Comparison of ENCODE assay signal across 12 cellular contexts in the genomic region with DNA sequence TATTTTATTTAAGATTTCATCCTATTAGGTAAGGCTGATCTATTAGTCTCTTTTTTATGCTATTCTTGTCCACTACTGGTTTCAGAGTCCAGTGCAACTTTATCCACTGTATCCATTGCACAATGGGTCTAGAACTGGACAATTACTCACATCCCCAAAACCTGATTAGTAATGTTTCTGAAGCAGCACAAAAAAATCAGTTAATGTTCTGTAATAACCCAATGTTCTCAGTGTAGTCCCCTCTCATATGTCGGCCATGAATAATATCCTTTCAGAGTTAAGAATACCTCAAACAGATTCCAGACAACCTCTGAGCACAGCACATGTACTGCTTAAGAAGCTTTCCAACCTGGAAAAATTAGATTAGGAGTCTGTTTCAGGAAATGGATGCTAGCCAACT. TPM values are rescaled to one million over a fixed set of nuclear protein-coding genes. Genes with fewer than 3 reads are reported as not detected.
DNase-seq lines count a peak whose midpoint lies in the region; ATAC-seq, FAIRE-seq and TF ChIP-seq lines count a peak whose summit lies in the region.
"Had no signal": no experiment of that assay in that cellular context is flagged by ENCODE, and none has a peak within 500 bp of the region (broad histone marks: within the 10 kb centered on the region; RNA-seq: fewer than 3 reads in every experiment).

No MANE protein-coding gene starts in this region.

- dilution Hi-C loops in endothelial cell of umbilical vein (cut with MboI; ENCODE audit: extremely low pct_ligation_motif_present, low sequenced_read_pairs): no loop called here

- peak overlapping the region; percentile 50 for H3K4me2 ChIP-seq in endothelial cell of umbilical vein (ENCODE audit: insufficient read depth, low read length)

- FAIRE-seq in endothelial cell of umbilical vein (lab: Jason Lieb, UNC): peak; percentile 94
- FAIRE-seq: frontal cortex had no signal

- BruUV-seq in endothelial cell of umbilical vein (replicated peaks; lab: Mats Ljungman, UMichigan): no TSS peak

- H2AFZ ChIP-seq in endothelial cell of umbilical vein (ENCODE audit: low read depth, low read length): no peak overlapping the region

- H3K4me3 ChIP-seq in endothelial cell of umbilical vein (replicated peaks in 1 of 3; ENCODE audit: insufficient read depth in 1 of 3, low read depth in 1 of 3, low read length in 3 of 3): no peak overlapping the region
- H3K4me3 ChIP-seq in thoracic aorta: no peak overlapping the region
- H3K4me3 ChIP-seq: MG63 had no signal

- no peaks in the 10 kb centered on the region for H3K9me3 ChIP-seq in endothelial cell of umbilical vein (replicated peaks; ENCODE audit: control insufficient read depth, insufficient read depth, low read length)
- H3K9me3 ChIP-seq in thoracic aorta: no peaks in the 10 kb centered on the region
- H3K9me3 ChIP-seq: MG63 had no signal

- peaks cover 36% of the 10 kb centered on the region for H3K4me1 ChIP-seq in endothelial cell of umbilical vein (ENCODE audit: control insufficient read depth, extremely low read depth, insufficient read depth, low read length)
- peaks cover 23 to 41% of the 10 kb centered on the region in 2 donors for H3K4me1 ChIP-seq in thoracic aorta (ENCODE audit: control insufficient read depth in 1 of 2, low read depth in 2 of 2)

- peaks cover 74% of the 10 kb centered on the region for H3K4me1 Mint-ChIP-seq in activated CD8-positive, alpha-beta T cell treated with anti-CD3 and anti-CD28 coated beads for 36 hours (ENCODE audit: low read depth)
- H3K4me1 Mint-ChIP-seq in activated CD8-positive, alpha-beta T cell treated with anti-CD3 and anti-CD28 coated beads, Interleukin-2, amount 10 ng/mL, durations not matched to agents 7 days and 5 days (ENCODE audit: low read depth): peaks cover 55% of the 10 kb centered on the region

- no peak overlapping the region for H3K9ac ChIP-seq in endothelial cell of umbilical vein (replicated peaks; ENCODE audit: extremely low read depth, insufficient read depth, low read length)

- H3K9me1 ChIP-seq in endothelial cell of umbilical vein (replicated peaks; ENCODE audit: control insufficient read depth, extremely low read depth, insufficient read depth, low read length): no peaks in the 10 kb centered on the region

- H4K20me1 ChIP-seq in endothelial cell of umbilical vein (replicated peaks; ENCODE audit: control insufficient read depth, extremely low read depth, insufficient read depth, low read length): no peaks in the 10 kb centered on the region

- intact Hi-C loops in activated CD8-positive, alpha-beta T cell treated with anti-CD3 and anti-CD28 coated beads for 36 hours (cut with micrococcal nuclease): no loop called here
- intact Hi-C loops in endothelial cell of umbilical vein (cut with micrococcal nuclease): loop anchor here (1.0 to 5.0 kb wide), 2 partner anchors 10 to 49 kb away; no protein-coding TSS in a partner anchor

- H3K4me3 Mint-ChIP-seq in activated CD8-positive, alpha-beta T cell treated with anti-CD3 and anti-CD28 coated beads for 36 hours: no peak overlapping the region
- no peak overlapping the region for H3K4me3 Mint-ChIP-seq in activated CD8-positive, alpha-beta T cell treated with anti-CD3 and anti-CD28 coated beads, Interleukin-2, amount 10 ng/mL, durations not matched to agents 7 days and 5 days

- H3K27ac ChIP-seq in endothelial cell of umbilical vein (ENCODE audit: insufficient read depth, low read depth, low read length) (peak overlapping the region; percentile 50), thoracic aorta (peak overlapping the region; percentile 72 to 86)

- TF ChIP-seq CTCF in activated CD8-positive, alpha-beta T cell treated with anti-CD3 and anti-CD28 coated beads for 36 hours (IDR thresholded peaks at IDR 0.05): no peak
- no peak for TF ChIP-seq CTCF in endothelial cell of umbilical vein (IDR thresholded peaks at IDR 0.05; ENCODE audit: extremely low read depth in 1 of 2, insufficient read depth in 1 of 2, low read depth in 1 of 2, low read length in 2 of 2)
- no peak for TF ChIP-seq CTCF in thoracic aorta (IDR thresholded peaks at IDR 0.05)

- CTCF ChIA-PET in activated CD8-positive, alpha-beta T cell treated with anti-CD3 and anti-CD28 coated beads for 36 hours (lab: Charles Lee): interaction anchor here (0.8 to 1.8 kb wide), 5 partner anchors 9 to 52 kb away, joined by 3 to 8 read pairs (median 3); no protein-coding TSS in a partner anchor
- CTCF ChIA-PET in activated CD8-positive, alpha-beta T cell treated with anti-CD3 and anti-CD28 coated beads, Interleukin-2, amount 10 ng/mL, durations not matched to agents 7 days and 5 days (lab: Charles Lee): interaction anchor here (0.7 to 1.5 kb wide), 6 partner anchors 9 to 70 kb away, joined by 3 to 6 read pairs (median 4); no protein-coding TSS in a partner anchor
- CTCF ChIA-PET in endothelial cell of umbilical vein (lab: Charles Lee): interaction anchor here (1.0 to 2.6 kb wide), 8 partner anchors 10 to 133 kb away, joined by 3 to 16 read pairs (median 4); a partner anchor contains a TSS

- no peaks in the 10 kb centered on the region for H3K27me3 Mint-ChIP-seq in activated CD8-positive, alpha-beta T cell treated with anti-CD3 and anti-CD28 coated beads for 36 hours
- H3K27me3 Mint-ChIP-seq in activated CD8-positive, alpha-beta T cell treated with anti-CD3 and anti-CD28 coated beads, Interleukin-2, amount 10 ng/mL, durations not matched to agents 7 days and 5 days (ENCODE audit: low read depth): no peaks in the 10 kb centered on the region

- no peaks in the 10 kb centered on the region for H3K27me3 ChIP-seq in endothelial cell of umbilical vein (ENCODE audit: control insufficient read depth in 2 of 2, insufficient read depth in 2 of 2, low read length in 2 of 2)
- H3K27me3 ChIP-seq in thoracic aorta (replicated peaks; ENCODE audit: insufficient read depth): no peaks in the 10 kb centered on the region
- H3K27me3 ChIP-seq: MG63 had no signal

- POLR2A ChIA-PET in activated CD8-positive, alpha-beta T cell treated with anti-CD3 and anti-CD28 coated beads for 36 hours (lab: Charles Lee): interaction anchor here (0.7 to 1.5 kb wide), 3 partner anchors 10 to 682 kb away, joined by 3 to 5 read pairs (median 3); no protein-coding TSS in a partner anchor
- POLR2A ChIA-PET in activated CD8-positive, alpha-beta T cell treated with anti-CD3 and anti-CD28 coated beads, Interleukin-2, amount 10 ng/mL, durations not matched to agents 7 days and 5 days (lab: Charles Lee): no interaction called here
- POLR2A ChIA-PET in endothelial cell of umbilical vein (lab: Charles Lee): no interaction called here

- H3K9me3 Mint-ChIP-seq in activated CD8-positive, alpha-beta T cell treated with anti-CD3 and anti-CD28 coated beads for 36 hours: peaks cover 2% of the 10 kb centered on the region
- no peaks in the 10 kb centered on the region for H3K9me3 Mint-ChIP-seq in activated CD8-positive, alpha-beta T cell treated with anti-CD3 and anti-CD28 coated beads, Interleukin-2, amount 10 ng/mL, durations not matched to agents 7 days and 5 days (ENCODE audit: insufficient read depth)

- TF ChIP-seq POLR2A in endothelial cell of umbilical vein (IDR thresholded peaks at IDR 0.05; ENCODE audit: low read depth, low read length): no peak

- peaks cover 70% of the 10 kb centered on the region for H3K79me2 ChIP-seq in endothelial cell of umbilical vein (ENCODE audit: control insufficient read depth, insufficient read depth, low read length)

- H3K27ac Mint-ChIP-seq in activated CD8-positive, alpha-beta T cell treated with anti-CD3 and anti-CD28 coated beads for 36 hours: peak overlapping the region; percentile 47
- no peak overlapping the region for H3K27ac Mint-ChIP-seq in activated CD8-positive, alpha-beta T cell treated with anti-CD3 and anti-CD28 coated beads, Interleukin-2, amount 10 ng/mL, durations not matched to agents 7 days and 5 days

- peaks cover 12% of the 10 kb centered on the region for H3K36me3 Mint-ChIP-seq in activated CD8-positive, alpha-beta T cell treated with anti-CD3 and anti-CD28 coated beads for 36 hours (ENCODE audit: low read depth)
- H3K36me3 Mint-ChIP-seq in activated CD8-positive, alpha-beta T cell treated with anti-CD3 and anti-CD28 coated beads, Interleukin-2, amount 10 ng/mL, durations not matched to agents 7 days and 5 days (ENCODE audit: low read depth): peaks cover 31% of the 10 kb centered on the region

- DNase-seq in activated CD8-positive, alpha-beta T cell treated with anti-CD3 and anti-CD28 coated beads for 36 hours: no peak
- DNase-seq in activated CD8-positive, alpha-beta T cell treated with anti-CD3 and anti-CD28 coated beads, Interleukin-2, amount 10 ng/mL, durations not matched to agents 7 days and 5 days: no peak
- DNase-seq in endothelial cell of umbilical vein (ENCODE audit: low read depth, low spot score) (peak; percentile 92), lung microvascular endothelial cell (ENCODE audit: low read depth in 2 of 2) (peak; percentile 12 to 78), thoracic aorta (ENCODE audit: low spot score) (no peak), GM19238 (ENCODE audit: insufficient read length, low spot score) (no peak), GM19240 (ENCODE audit: insufficient read length, low spot score) (no peak), hepatic stellate cell (ENCODE audit: low spot score) (no peak)
- DNase-seq: activated T-cell treated with anti-CD3 and anti-CD28 coated beads, Interleukin-2, amount 50 U/mL, for 1 hour; MG63 had no signal

- ATAC-seq in activated CD8-positive, alpha-beta T cell treated with anti-CD3 and anti-CD28 coated beads for 36 hours: no peak
- no peak for ATAC-seq in activated CD8-positive, alpha-beta T cell treated with anti-CD3 and anti-CD28 coated beads, Interleukin-2, amount 10 ng/mL, durations not matched to agents 7 days and 5 days
- peak; percentile 79 for ATAC-seq in thoracic aorta (ENCODE audit: insufficient number of reproducible peaks, low FRiP score, low read depth)

- H3K36me3 ChIP-seq in endothelial cell of umbilical vein (ENCODE audit: control insufficient read depth in 2 of 2, extremely low read depth in 1 of 2, insufficient read depth in 2 of 2, low read length in 2 of 2): no peaks in the 10 kb centered on the region
- no peaks in the 10 kb centered on the region for H3K36me3 ChIP-seq in thoracic aorta
- H3K36me3 ChIP-seq: MG63 had no signal

RNA-seq across cellular contexts. Expression of a gene that starts 29.7 kb away (rescaled TPM):
- 10 to 100 TPM; 57.6 to 59.0 TPM for total RNA-seq in activated CD8-positive, alpha-beta T cell treated with anti-CD3 and anti-CD28 coated beads for 36 hours
- total RNA-seq in activated CD8-positive, alpha-beta T cell treated with anti-CD3 and anti-CD28 coated beads, Interleukin-2, amount 10 ng/mL, durations not matched to agents 7 days and 5 days: 10 to 100 TPM; 73.4 to 76.2 TPM
- total RNA-seq in endothelial cell of umbilical vein (42.2 and 47.6 TPM in 2 replicates), lung microvascular endothelial cell (3.8 and 10.9 TPM in 2 replicates), thoracic aorta (10 to 100 TPM; 44.0 to 80.8 TPM)
- polyA plus RNA-seq in endothelial cell of umbilical vein: 8.2 and 9.2 TPM in 2 replicates
- polyA plus RNA-seq in endothelial cell of umbilical vein (2011; cell fraction: cytosol; rRNA removed): 10.0 and 11.5 TPM in 2 replicates
- 22.1 and 37.9 TPM in 2 replicates for polyA plus RNA-seq in endothelial cell of umbilical vein (2011; cell fraction: nucleus; rRNA removed)
- polyA plus RNA-seq in endothelial cell of umbilical vein (2012): 31.6 and 54.3 TPM in 2 replicates
- 24.5 and 26.6 TPM in 2 replicates for polyA minus RNA-seq in endothelial cell of umbilical vein
- polyA minus RNA-seq in endothelial cell of umbilical vein (2011; cell fraction: cytosol; rRNA and poly(A)+ RNA removed): not detected
- 28.3 and 39.7 TPM in 2 replicates for polyA minus RNA-seq in endothelial cell of umbilical vein (2011; cell fraction: nucleus; rRNA and poly(A)+ RNA removed)
- total RNA-seq: RPMI7951 had no signal

Comparison
In these comparisons a context has a peak if more than half of its experiments do, and no peak if none do; other contexts are left out.
1. DNase-seq: peak in endothelial cell of umbilical vein (single experiment) and lung microvascular endothelial cell (2 of 2); none in activated CD8-positive, alpha-beta T cell treated with anti-CD3 and anti-CD28 coated beads for 36 hours (single experiment), activated CD8-positive, alpha-beta T cell treated with anti-CD3 and anti-CD28 coated beads, Interleukin-2, amount 10 ng/mL, durations not matched to agents 7 days and 5 days (single experiment), thoracic aorta (single experiment), GM19238 (single experiment), GM19240 (single experiment) and hepatic stellate cell (single experiment).